Comparison of ENCODE assay signal across 15 cellular contexts in genomic region chr20:36275441-36276189, GRCh38.
"Had no signal": no experiment of that assay in that cellular context is flagged by ENCODE, and none has a peak within 500 bp of the region (broad histone marks: within the 10 kb centered on the region; RNA-seq: fewer than 3 reads in every experiment).

No MANE protein-coding gene starts in this region.

- H3K27ac ChIP-seq: coronary artery, heart left ventricle, pancreas, spleen had no signal

- DNase-seq: activated CD4-positive, alpha-beta T cell treated with anti-CD3 and anti-CD28 coated beads for 1 hour; activated CD4-positive, alpha-beta T cell treated with anti-CD3 and anti-CD28 coated beads, Interleukin-2, amount 50 U/mL, for 48 hours; activated CD8-positive, alpha-beta memory T cell treated with anti-CD3 and anti-CD28 coated beads, Interleukin-2, amount 10 ng/mL, durations not matched to agents 7 days and 5 days; activated naive CD4-positive, alpha-beta T cell treated with anti-CD3 and anti-CD28 coated beads, Interleukin-2, amount 10 ng/mL, durations not matched to agents 7 days and 5 days; activated T-cell treated with anti-CD3 and anti-CD28 coated beads, Interleukin-2, amount 50 U/mL, for 24 hours; amniotic stem cell; heart left ventricle; midbrain; pancreas; spleen; stimulated activated naive CD8-positive, alpha-beta T cell treated with anti-CD3 and anti-CD28 coated beads, Interleukin-15, amount 100 ng/mL, for 72 hours; T-helper 1 cell; T1000 had no signal

- H3K4me3 ChIP-seq: coronary artery, heart left ventricle, pancreas, spleen had no signal

- ATAC-seq: activated CD8-positive, alpha-beta memory T cell treated with anti-CD3 and anti-CD28 coated beads, Interleukin-2, amount 10 ng/mL, durations not matched to agents 7 days and 5 days; heart left ventricle; pancreas; sciatic nerve; stimulated activated naive CD8-positive, alpha-beta T cell treated with anti-CD3 and anti-CD28 coated beads, Interleukin-15, amount 100 ng/mL, for 72 hours had no signal

- H3K27me3 ChIP-seq: pancreas had no signal

- H3K36me3 ChIP-seq: heart left ventricle, pancreas, spleen had no signal

- H3K9me3 ChIP-seq: heart left ventricle, pancreas, spleen had no signal

- H3K4me1 ChIP-seq: heart left ventricle, pancreas had no signal
